ENCODE assay signal across 8 cellular contexts in genomic region chr10:94545277-94546057, GRCh38. TPM values are rescaled to one million over a fixed set of nuclear protein-coding genes. Genes with fewer than 3 reads are reported as not detected.
DNase-seq lines count a peak whose midpoint lies in the region; ATAC-seq and TF ChIP-seq lines count a peak whose summit lies in the region.

Gene HELLS (plus strand): TSS chr10:94545788. CDS start chr10:94545922, 134 bp downstream.

- H3K27me3 ChIP-seq in kidney epithelial cell (ENCODE audit: control insufficient read depth, insufficient read depth, low read length), result no peaks in the 10 kb centered on the region

- ATAC-seq in GM19035 (IDR thresholded peaks at IDR 0.05; ENCODE audit: unreplicated experiment), result peak; percentile 73
- peak; percentile 74 for ATAC-seq in HG03280 (IDR thresholded peaks at IDR 0.05; ENCODE audit: unreplicated experiment)
- ATAC-seq in activated CD4-positive, CD25-positive, alpha-beta regulatory T cell treated with anti-CD3 and anti-CD28 coated beads, Interleukin-2, amount 50 U/mL, for 24 hours, result peak; percentile 73 to 77

- DNase-seq in AML-193 (lab: John Stamatoyannopoulos, UW) (peak; percentile 54 to 69), NCI-H226 (peak; percentile 73), cerebellum (ENCODE audit: low spot score) (peak; percentile 85), kidney epithelial cell (ENCODE audit: low read depth) (peak; percentile 38)
- peak; percentile 71 to 76 for DNase-seq in stimulated activated CD4-positive, alpha-beta T cell treated with anti-CD3 and anti-CD28 coated beads, Interleukin-15, amount 100 ng/mL, for 48 hours (ENCODE audit: low read depth in 2 of 2)

- peak within 1 kb of the TSS; percentile 94 for H3K4me3 ChIP-seq in kidney epithelial cell (ENCODE audit: low read depth, low read length)

- H3K36me3 ChIP-seq in kidney epithelial cell (ENCODE audit: control insufficient read depth, insufficient read depth, low read length), result no peaks in the 10 kb centered on the region

- no peak for TF ChIP-seq CTCF in kidney epithelial cell (IDR thresholded peaks at IDR 0.05; ENCODE audit: insufficient read depth, low read length, poor library complexity, severe bottlenecking)

RNA-seq across cellular contexts. Expression of gene HELLS, which starts in this region (rescaled TPM):
- total RNA-seq in cerebellum, result 89.3 TPM
- 18.9 and 28.7 TPM in 2 replicates for total RNA-seq in kidney epithelial cell

Comparison
In these comparisons a context has a peak if more than half of its experiments do, and no peak if none do; other contexts are left out.
1. Peak in every context shown above with its lines: DNase-seq, ATAC-seq and H3K4me3 ChIP-seq.